Comparison of ENCODE assay signal across 8 cellular contexts in genomic region chr6:135088818-135089809, GRCh38. TPM values are rescaled to one million over a fixed set of nuclear protein-coding genes. Genes with fewer than 3 reads are reported as not detected.
A peak's percentile ranks its signal among the peaks of the same experiment; 100 is the strongest.
DNase-seq lines count a peak whose midpoint lies in the region; ATAC-seq and TF ChIP-seq lines count a peak whose summit lies in the region.
"Had no signal": no experiment of that assay in that cellular context is flagged by ENCODE, and none has a peak within 500 bp of the region (broad histone marks: within the 10 kb centered on the region; RNA-seq: fewer than 3 reads in every experiment).

No MANE protein-coding gene starts in this region.

- no peaks in the 10 kb centered on the region for H3K9me3 Mint-ChIP-seq in central memory CD8-positive, alpha-beta T cell
- H3K9me3 Mint-ChIP-seq in neural crest cell, result no peaks in the 10 kb centered on the region

- H3K36me3 ChIP-seq in OCI-LY3 (replicated peaks; ENCODE audit: low read depth, low read length), result peaks cover 4% of the 10 kb centered on the region
- H3K36me3 ChIP-seq: gastrocnemius medialis had no signal

- H3K27ac ChIP-seq in OCI-LY3 (ENCODE audit: low read length), result peak overlapping the region; percentile 27
- H3K27ac ChIP-seq: gastrocnemius medialis had no signal

- DNase-seq in ELR (ENCODE audit: low read depth) (peak; percentile 82), neural crest cell (ENCODE audit: low read depth, low spot score) (no peak), cortex of kidney (lab: John Stamatoyannopoulos, UW) (no peak)
- DNase-seq in central memory CD8-positive, alpha-beta T cell (ENCODE audit: low spot score in 2 of 2), result no peak
- DNase-seq: gastrocnemius medialis had no signal

- peak overlapping the region; percentile 65 for H3K4me3 ChIP-seq in OCI-LY3 (ENCODE audit: low read length)
- H3K4me3 ChIP-seq: gastrocnemius medialis had no signal

- peaks cover 48% of the 10 kb centered on the region for H3K4me1 ChIP-seq in OCI-LY3 (ENCODE audit: low read length)
- H3K4me1 ChIP-seq: gastrocnemius medialis had no signal

- H3K4me3 Mint-ChIP-seq in central memory CD8-positive, alpha-beta T cell, result peak overlapping the region; percentile 57
- H3K4me3 Mint-ChIP-seq in neural crest cell, result no peak overlapping the region

- no peak overlapping the region for H2AFZ ChIP-seq in OCI-LY3 (ENCODE audit: low read depth, low read length)

- H3K36me3 Mint-ChIP-seq in central memory CD8-positive, alpha-beta T cell (ENCODE audit: insufficient read depth), result peaks cover 7% of the 10 kb centered on the region
- H3K36me3 Mint-ChIP-seq in neural crest cell (ENCODE audit: low read depth), result no peaks in the 10 kb centered on the region

- H3K4me2 ChIP-seq in OCI-LY3 (ENCODE audit: low read length), result peak overlapping the region; percentile 87

- ATAC-seq in GM19395 (IDR thresholded peaks at IDR 0.05; ENCODE audit: unreplicated experiment) (peak; percentile 85), HG03280 (IDR thresholded peaks at IDR 0.05; ENCODE audit: unreplicated experiment) (peak; percentile 80)
- peak; percentile 72 for ATAC-seq in central memory CD8-positive, alpha-beta T cell (replicated peaks; ENCODE audit: extremely low read depth, poor library complexity, severe bottlenecking)

- H3K9ac ChIP-seq in OCI-LY3 (ENCODE audit: low read length), result peak overlapping the region; percentile 45

- H3K9me3 ChIP-seq in OCI-LY3 (ENCODE audit: insufficient read depth, low read length), result no peaks in the 10 kb centered on the region
- H3K9me3 ChIP-seq: gastrocnemius medialis had no signal

- peaks cover 3% of the 10 kb centered on the region; the same call in 1 of the 2 replicates for H3K79me2 ChIP-seq in OCI-LY3 (ENCODE audit: low read length)

- H3K27me3 ChIP-seq in OCI-LY3 (ENCODE audit: low read depth, low read length), result no peaks in the 10 kb centered on the region
- H3K27me3 ChIP-seq: gastrocnemius medialis had no signal

- peak overlapping the region; percentile 33 for H3K27ac Mint-ChIP-seq in central memory CD8-positive, alpha-beta T cell (ENCODE audit: low read depth)
- no peak overlapping the region for H3K27ac Mint-ChIP-seq in neural crest cell (ENCODE audit: unreplicated experiment)

- H4K20me1 ChIP-seq in OCI-LY3 (ENCODE audit: insufficient read depth, low read length), result peaks cover 17% of the 10 kb centered on the region

- peaks cover 41% of the 10 kb centered on the region for H3K4me1 Mint-ChIP-seq in central memory CD8-positive, alpha-beta T cell
- H3K4me1 Mint-ChIP-seq in neural crest cell, result no peaks in the 10 kb centered on the region

- no peaks in the 10 kb centered on the region for H3K27me3 Mint-ChIP-seq in central memory CD8-positive, alpha-beta T cell
- H3K27me3 Mint-ChIP-seq in neural crest cell (ENCODE audit: low read depth), result peaks cover 11% of the 10 kb centered on the region

- peak; percentile 48 for TF ChIP-seq CTCF in OCI-LY3 (IDR thresholded peaks at IDR 0.05; ENCODE audit: low read depth, low read length)
- TF ChIP-seq CTCF in neural crest cell (conservative IDR thresholded peaks at IDR 0.05), result peak; percentile 54

RNA-seq across cellular contexts. Expression of gene HBS1L, which starts 34.5 kb away (rescaled TPM):
- total RNA-seq in neural crest cell, result 82.6 and 83.3 TPM in 2 replicates
